Comparison of ENCODE assay signal across 9 cellular contexts in genomic region chr10:11698691-11699545, GRCh38. TPM values are rescaled to one million over a fixed set of nuclear protein-coding genes. Genes with fewer than 3 reads are reported as not detected.
DNase-seq lines count a peak whose midpoint lies in the region; ATAC-seq and TF ChIP-seq lines count a peak whose summit lies in the region.
"Had no signal": no experiment of that assay in that cellular context is flagged by ENCODE, and none has a peak within 500 bp of the region (broad histone marks: within the 10 kb centered on the region; RNA-seq: fewer than 3 reads in every experiment).

No MANE protein-coding gene starts in this region.

- POLR2A ChIA-PET in CD4-positive, alpha-beta T cell (lab: Charles Lee) = no interaction called here
- POLR2A ChIA-PET in CD4-positive, alpha-beta memory T cell (lab: Charles Lee; ENCODE audit: partially characterized antibody) = no interaction called here

- TF ChIP-seq CTCF in hepatocyte (IDR thresholded peaks at IDR 0.05; ENCODE audit: poor library complexity) = no peak
- TF ChIP-seq CTCF in CD4-positive, alpha-beta T cell (IDR thresholded peaks at IDR 0.05) = no peak

- H2AFZ ChIP-seq in hepatocyte = no peak overlapping the region

- CTCF ChIA-PET in CD4-positive, alpha-beta T cell (lab: Charles Lee) = no interaction called here
- CTCF ChIA-PET in CD4-positive, alpha-beta memory T cell (lab: Charles Lee; ENCODE audit: partially characterized antibody) = no interaction called here

- no peak overlapping the region for H3K4me3 Mint-ChIP-seq in CD4-positive, alpha-beta T cell
- H3K4me3 Mint-ChIP-seq in CD4-positive, alpha-beta memory T cell = no peak overlapping the region

- H3K79me2 ChIP-seq in hepatocyte = no peaks in the 10 kb centered on the region

- no peaks in the 10 kb centered on the region for H3K9me3 ChIP-seq in hepatocyte (ENCODE audit: low read depth)
- H3K9me3 ChIP-seq in CD4-positive, alpha-beta T cell (ENCODE audit: control insufficient read depth, low read length) = no peaks in the 10 kb centered on the region
- no peaks in the 10 kb centered on the region for H3K9me3 ChIP-seq in CD4-positive, alpha-beta memory T cell (ENCODE audit: control insufficient read depth in 1 of 2, low read length in 2 of 2)

- no peaks in the 10 kb centered on the region for H3K36me3 Mint-ChIP-seq in CD4-positive, alpha-beta T cell (ENCODE audit: low read depth)
- H3K36me3 Mint-ChIP-seq in CD4-positive, alpha-beta memory T cell = no peaks in the 10 kb centered on the region

- H3K9me2 ChIP-seq in hepatocyte (replicated peaks; ENCODE audit: insufficient read depth) = no peaks in the 10 kb centered on the region

- peak overlapping the region; percentile 55 for H3K27ac ChIP-seq in hepatocyte
- H3K27ac ChIP-seq in CD4-positive, alpha-beta T cell (ENCODE audit: low read depth, low read length) = no peak overlapping the region
- no peak overlapping the region for H3K27ac ChIP-seq in CD4-positive, alpha-beta memory T cell (ENCODE audit: low read depth, low read length)
- H3K27ac ChIP-seq: KMS-11 had no signal

- H4K20me1 ChIP-seq in hepatocyte (ENCODE audit: insufficient read depth, poor library complexity, severe bottlenecking) = no peaks in the 10 kb centered on the region

- H3K27ac Mint-ChIP-seq in CD4-positive, alpha-beta T cell = no peak overlapping the region
- peak overlapping the region in 1 of 7 donors; percentile 13 for H3K27ac Mint-ChIP-seq in CD4-positive, alpha-beta memory T cell

- no peaks in the 10 kb centered on the region for H3K27me3 Mint-ChIP-seq in CD4-positive, alpha-beta T cell
- peaks cover 0 to 4% of the 10 kb centered on the region in 2 donors for H3K27me3 Mint-ChIP-seq in CD4-positive, alpha-beta memory T cell

- no peaks in the 10 kb centered on the region for H3K27me3 ChIP-seq in hepatocyte
- no peaks in the 10 kb centered on the region for H3K27me3 ChIP-seq in CD4-positive, alpha-beta T cell (ENCODE audit: control insufficient read depth, insufficient read depth, low read length)
- no peaks in the 10 kb centered on the region for H3K27me3 ChIP-seq in CD4-positive, alpha-beta memory T cell (ENCODE audit: insufficient read depth, low read length)

- no peak overlapping the region for H3K4me3 ChIP-seq in hepatocyte
- no peak overlapping the region for H3K4me3 ChIP-seq in CD4-positive, alpha-beta memory T cell (ENCODE audit: low read length in 2 of 2)

- no peaks in the 10 kb centered on the region for H3K9me3 Mint-ChIP-seq in CD4-positive, alpha-beta T cell
- H3K9me3 Mint-ChIP-seq in CD4-positive, alpha-beta memory T cell = no peaks in the 10 kb centered on the region

- intact Hi-C loops in CD4-positive, alpha-beta T cell (cut with DNase I, micrococcal nuclease) = no loop called here
- intact Hi-C loops in CD4-positive, alpha-beta memory T cell (cut with micrococcal nuclease) = no loop called here

- ATAC-seq in GM18499 (IDR thresholded peaks at IDR 0.05; ENCODE audit: insufficient read depth, unreplicated experiment) (peak; percentile 81), GM21526 (IDR thresholded peaks at IDR 0.05; ENCODE audit: low FRiP score, unreplicated experiment) (peak; percentile 80), HG03378 (IDR thresholded peaks at IDR 0.05; ENCODE audit: unreplicated experiment) (peak; percentile 73)
- no peak for ATAC-seq in CD4-positive, alpha-beta T cell (ENCODE audit: poor library complexity)

- no peak overlapping the region for H3K4me2 ChIP-seq in hepatocyte
- H3K4me2 ChIP-seq: KMS-11 had no signal

- no peak for DNase-seq in hepatocyte (ENCODE audit: low spot score)
- DNase-seq in NCI-H226 = no peak
- DNase-seq in CD4-positive, alpha-beta T cell = no peak
- no peak for DNase-seq in CD4-positive, alpha-beta memory T cell
- DNase-seq in stimulated activated CD8-positive, alpha-beta memory T cell treated with anti-CD3 and anti-CD28 coated beads, Interleukin-4, amount 100 ng/mL, for 48 hours = no peak

- peaks cover 13% of the 10 kb centered on the region for H3K4me1 Mint-ChIP-seq in CD4-positive, alpha-beta T cell (ENCODE audit: low read depth)
- H3K4me1 Mint-ChIP-seq in CD4-positive, alpha-beta memory T cell = no peaks in the 10 kb centered on the region

- no peaks in the 10 kb centered on the region for H3K36me3 ChIP-seq in hepatocyte (replicated peaks; ENCODE audit: insufficient read depth, low read depth)
- H3K36me3 ChIP-seq in CD4-positive, alpha-beta memory T cell (ENCODE audit: insufficient read depth, low read length) = no peaks in the 10 kb centered on the region

- 75% methylated on average over 5 of the region's 5 CpGs for WGBS in hepatocyte (ENCODE audit: low lambda C conversion rate, missing lambda C conversion rate)

- H3K4me1 ChIP-seq in hepatocyte (ENCODE audit: insufficient read depth) = no peaks in the 10 kb centered on the region
- no peaks in the 10 kb centered on the region for H3K4me1 ChIP-seq in CD4-positive, alpha-beta memory T cell (ENCODE audit: insufficient read depth, low read length)

RNA-seq across cellular contexts. Expression of gene ECHDC3, which starts 43.3 kb away (rescaled TPM):
- 14.8 and 16.1 TPM in 2 replicates for total RNA-seq in hepatocyte
- 8.8 and 13.2 TPM in 2 replicates for polyA plus RNA-seq in hepatocyte
- total RNA-seq in CD4-positive, alpha-beta T cell = 1 to 10 TPM; 1.5 to 1.6 TPM
- under 1 TPM; 0.47 to 0.49 TPM for total RNA-seq in CD4-positive, alpha-beta memory T cell
- polyA plus RNA-seq in CD4-positive, alpha-beta memory T cell = under 1 TPM in 1 of 2 donors, not detected in 1; 0.14 TPM
